14 cellular contexts compared by ENCODE assay signal in genomic region chr9:137478613-137479314, GRCh38. TPM values are rescaled to one million over a fixed set of nuclear protein-coding genes. Genes with fewer than 3 reads are reported as not detected.
DNase-seq lines count a peak whose midpoint lies in the region; ATAC-seq, FAIRE-seq and TF ChIP-seq lines count a peak whose summit lies in the region.
"Had no signal": no experiment of that assay in that cellular context is flagged by ENCODE, and none has a peak within 500 bp of the region (broad histone marks: within the 10 kb centered on the region; RNA-seq: fewer than 3 reads in every experiment).

No MANE protein-coding gene starts in this region.

- H3K27me3 ChIP-seq in SJCRH30: no peaks in the 10 kb centered on the region
- peaks cover 5 to 23% of the 10 kb centered on the region in 2 experiments; a peak in 2 of 5 replicates for H3K27me3 ChIP-seq in HepG2 (ENCODE audit: control insufficient read depth in 1 of 2, insufficient read depth in 2 of 2, low read length in 2 of 2)
- no peaks in the 10 kb centered on the region for H3K27me3 ChIP-seq in testis
- H3K27me3 ChIP-seq in PC-3 (ENCODE audit: low read length): no peaks in the 10 kb centered on the region
- peaks cover 13% of the 10 kb centered on the region for H3K27me3 ChIP-seq in MM.1S (replicated peaks; ENCODE audit: insufficient read depth, low read length)
- H3K27me3 ChIP-seq: gastroesophageal sphincter had no signal

- TF ChIP-seq EP300 in HepG2 (IDR thresholded peaks at IDR 0.05; ENCODE audit: low read depth in 2 of 2, low read length in 2 of 2) (no peak), HepG2 (CRISPR knock-in tag; IDR thresholded peaks at IDR 0.05; ENCODE audit: borderline replicate concordance) (no peak)

- H3F3A ChIP-seq in PC-3 (ENCODE audit: low read length, unreplicated experiment): no peaks in the 10 kb centered on the region
- H3F3A ChIP-seq in MM.1S (ENCODE audit: insufficient read depth, low read length): peaks cover 9% of the 10 kb centered on the region

- H3K79me2 ChIP-seq in HepG2 (ENCODE audit: insufficient read depth, low read length) (no peaks in the 10 kb centered on the region), PC-3 (ENCODE audit: low read length) (no peaks in the 10 kb centered on the region), MM.1S (ENCODE audit: low read length) (no peaks in the 10 kb centered on the region)

- CTCF ChIA-PET in HepG2 (lab: Yijun Ruan, JAX; ENCODE audit: low intra/inter-chr PET ratio, low total read pairs) (no interaction called here), PC-3 (lab: Charles Lee) (no interaction called here)

- 36% methylated on average over 11 of the region's 34 CpGs for whole genome bisulfite sequencing in HepG2 (ENCODE audit: low lambda C conversion rate)
- 67 to 73% methylated on average over 3 to 34 of the region's 34 CpGs for WGBS in testis, 2 donors

- no peak overlapping the region for H3K27ac ChIP-seq in SJCRH30
- H3K27ac ChIP-seq in HepG2 (ENCODE audit: extremely low read length, insufficient read depth, low read length): no peak overlapping the region
- peak overlapping the region in 1 of 2 donors; percentile 36 for H3K27ac ChIP-seq in testis
- no peak overlapping the region for H3K27ac ChIP-seq in PC-3 (ENCODE audit: low read length)
- H3K27ac ChIP-seq in MM.1S (ENCODE audit: low read length): no peak overlapping the region
- H3K27ac ChIP-seq: gastroesophageal sphincter, KMS-11 had no signal

- in situ Hi-C loops in HepG2 (cut with HindIII; ENCODE audit: extremely low pct_ligation_motif_present, low pct_unique_long_range_greater_than_20kb): no loop called here

- DNase-seq in Right ventricle myocardium superior (peak; percentile 39), left cardiac atrium (no peak), SJCRH30 (peak; percentile 79 to 81), HepG2 (ENCODE audit: low spot score) (no peak), testis (peak; percentile 38), PC-3 (no peak), MM.1S (no peak)
- DNase-seq: NCI-H226; stimulated activated CD4-positive, alpha-beta T cell treated with anti-CD3 and anti-CD28 coated beads, Interleukin-2, amount 100 ng/mL, for 48 hours; stimulated activated naive CD8-positive, alpha-beta T cell treated with anti-CD3 and anti-CD28 coated beads, Interleukin-15, Interleukin-2, amounts not matched to agents 100 U/mL and 50 U/mL, for 24 hours had no signal

- intact Hi-C loops in Right ventricle myocardium superior (cut with DNase I): no loop called here
- intact Hi-C loops in left cardiac atrium (cut with DNase I): no loop called here
- intact Hi-C loops in HepG2 (cut with micrococcal nuclease; ENCODE audit: unreplicated experiment): no loop called here
- intact Hi-C loops in testis (cut with DNase I; ENCODE audit: low total_unique reads): no loop called here
- intact Hi-C loops in PC-3 (cut with micrococcal nuclease): no loop called here

- TF ChIP-seq POLR2A in HepG2 (IDR thresholded peaks at IDR 0.05; ENCODE audit: insufficient read depth in 1 of 2, low read depth in 2 of 2, low read length in 2 of 2) (no peak), testis (IDR thresholded peaks at IDR 0.05) (no peak)

- TF ChIP-seq RAD21 in HepG2 (CRISPR knock-in tag; IDR thresholded peaks at IDR 0.05): no peak

- TF ChIP-seq CTCF in HepG2 (CRISPR knock-in tag; IDR thresholded peaks at IDR 0.05) (no peak), testis (IDR thresholded peaks at IDR 0.05) (no peak), PC-3 (conservative IDR thresholded peaks at IDR 0.05; ENCODE audit: low read depth, low read length) (no peak), MM.1S (IDR thresholded peaks at IDR 0.05; ENCODE audit: low read length) (no peak)

- H3K4me1 ChIP-seq in SJCRH30 (peaks cover 15% of the 10 kb centered on the region), HepG2 (ENCODE audit: insufficient read depth, low read length) (peaks cover 41% of the 10 kb centered on the region), testis (peaks cover 16% of the 10 kb centered on the region), PC-3 (ENCODE audit: insufficient read depth, low read length) (peaks cover 24% of the 10 kb centered on the region), MM.1S (ENCODE audit: low read length) (peaks cover 11% of the 10 kb centered on the region)

- no TSS peak for BruUV-seq in HepG2 (replicated peaks; lab: Mats Ljungman, UMichigan)
- BruUV-seq in PC-3 (replicated peaks; lab: Mats Ljungman, UMichigan): no TSS peak

- no peak for FAIRE-seq in HepG2 (lab: Jason Lieb, UNC)

- H3K9ac ChIP-seq in HepG2 (ENCODE audit: insufficient read depth, low read depth, low read length): no peak overlapping the region
- no peak overlapping the region for H3K9ac ChIP-seq in PC-3 (ENCODE audit: low read length)
- H3K9ac ChIP-seq in MM.1S (ENCODE audit: low read length): no peak overlapping the region
- H3K9ac ChIP-seq: KMS-11 had no signal

- H3K9me2 ChIP-seq in PC-3 (replicated peaks; ENCODE audit: low read length) (no peaks in the 10 kb centered on the region), MM.1S (replicated peaks; ENCODE audit: insufficient read depth, low read length) (no peaks in the 10 kb centered on the region)

- no peaks in the 10 kb centered on the region for H4K20me1 ChIP-seq in HepG2 (ENCODE audit: insufficient read depth, low read length)
- H4K20me1 ChIP-seq in PC-3 (ENCODE audit: low read length): no peaks in the 10 kb centered on the region
- H4K20me1 ChIP-seq in MM.1S (ENCODE audit: insufficient read depth, low read length): no peaks in the 10 kb centered on the region

- no peak overlapping the region for H2AFZ ChIP-seq in HepG2 (ENCODE audit: low read length)
- H2AFZ ChIP-seq in PC-3 (ENCODE audit: low read length): no peak overlapping the region
- no peak overlapping the region for H2AFZ ChIP-seq in MM.1S (ENCODE audit: low read length)

- H3K4me2 ChIP-seq in HepG2 (ENCODE audit: low read depth, low read length) (peak overlapping the region; percentile 51), PC-3 (ENCODE audit: low read length) (no peak overlapping the region), MM.1S (ENCODE audit: low read depth, low read length) (no peak overlapping the region)
- H3K4me2 ChIP-seq: KMS-11 had no signal

- no peaks in the 10 kb centered on the region for H3K36me3 ChIP-seq in SJCRH30
- no peaks in the 10 kb centered on the region for H3K36me3 ChIP-seq in HepG2 (replicated peaks in 1 of 2; ENCODE audit: control insufficient read depth in 1 of 2, insufficient read depth in 2 of 2, low read length in 2 of 2)
- no peaks in the 10 kb centered on the region for H3K36me3 ChIP-seq in testis (ENCODE audit: low read depth, missing control alignments)
- no peaks in the 10 kb centered on the region for H3K36me3 ChIP-seq in PC-3 (ENCODE audit: low read depth, low read length)
- no peaks in the 10 kb centered on the region for H3K36me3 ChIP-seq in MM.1S (replicated peaks; ENCODE audit: insufficient read depth, low read length)

- ATAC-seq in Right ventricle myocardium superior (ENCODE audit: poor library complexity) (no peak), left cardiac atrium (no peak), HepG2 (peak; percentile 37), PC-3 (no peak), GM21619 (IDR thresholded peaks at IDR 0.05; ENCODE audit: unreplicated experiment) (no peak)
- ATAC-seq: stimulated activated naive CD8-positive, alpha-beta T cell treated with anti-CD3 and anti-CD28 coated beads, Interleukin-15, Interleukin-2, amounts not matched to agents 100 U/mL and 50 U/mL, for 24 hours had no signal

- POLR2A ChIA-PET in HepG2 (lab: Yijun Ruan, JAX) (no interaction called here), PC-3 (lab: Charles Lee; ENCODE audit: unreplicated experiment) (no interaction called here)

- peak overlapping the region; percentile 32 for H3K4me3 ChIP-seq in SJCRH30
- H3K4me3 ChIP-seq in HepG2 (replicated peaks in 1 of 3; ENCODE audit: insufficient read depth in 1 of 3, low read depth in 2 of 3, low read length in 3 of 3): peak overlapping the region in 1 of 3 experiments; percentile 9; a peak in 1 of 6 replicates
- H3K4me3 ChIP-seq in testis: no peak overlapping the region
- no peak overlapping the region for H3K4me3 ChIP-seq in PC-3 (ENCODE audit: low read length)
- H3K4me3 ChIP-seq in MM.1S (ENCODE audit: low read length): no peak overlapping the region
- H3K4me3 ChIP-seq: gastroesophageal sphincter had no signal

- peaks cover 5% of the 10 kb centered on the region for H3K9me3 ChIP-seq in SJCRH30 (replicated peaks)
- peaks cover 14% of the 10 kb centered on the region for H3K9me3 ChIP-seq in HepG2 (ENCODE audit: low read length)
- no peaks in the 10 kb centered on the region for H3K9me3 ChIP-seq in testis
- no peaks in the 10 kb centered on the region for H3K9me3 ChIP-seq in PC-3 (ENCODE audit: low read length)
- no peaks in the 10 kb centered on the region for H3K9me3 ChIP-seq in MM.1S (replicated peaks; ENCODE audit: insufficient read depth, low read length)

RNA-seq across cellular contexts. Expression of gene NSMF, which starts 19.6 kb away (rescaled TPM):
- total RNA-seq in Right ventricle myocardium superior (10.0 TPM), left cardiac atrium (10 to 100 TPM; 20.5 to 25.1 TPM), HepG2 (2016; rRNA removed; fragmentation: Illumina TruSeq; extraction: Trizol) (38.3 and 44.3 TPM in 2 replicates), testis (100 to 1,000 TPM in 1 of 2 donors, 10 to 100 TPM in 1; 81.7 to 105 TPM), PC-3 (2014; rRNA removed) (29.5 and 30.8 TPM in 2 replicates)
- total RNA-seq in SJCRH30 (2014; rRNA removed; shearing (Covaris generic)): 35.4 and 40.3 TPM in 2 replicates
- 35.6 and 45.0 TPM in 2 replicates for total RNA-seq in HepG2 (2016; cell fraction: cytosol; rRNA removed; fragmentation: Illumina TruSeq; extraction: Trizol; ENCODE audit: low read depth)
- total RNA-seq in HepG2 (2016; cell fraction: insoluble cytoplasmic fraction; rRNA removed; fragmentation: Illumina TruSeq; extraction: Trizol): 31.9 and 43.2 TPM in 2 replicates
- total RNA-seq in HepG2 (2016; cell fraction: membrane; rRNA removed; fragmentation: Illumina TruSeq; extraction: Trizol): 88.7 and 95.2 TPM in 2 replicates
- total RNA-seq in HepG2 (2016; cell fraction: nucleus; rRNA removed; fragmentation: Illumina TruSeq; extraction: Trizol): 47.8 and 56.5 TPM in 2 replicates
- polyA plus RNA-seq in HepG2 (2011; rRNA removed) (183 and 271 TPM in 2 replicates), testis (ENCODE audit: insufficient read depth, low read depth, low replicate concordance) (42.5 TPM)
- polyA plus RNA-seq in HepG2 (2011; cell fraction: cytosol; rRNA removed): 147 and 184 TPM in 2 replicates
- 1,153 and 1,227 TPM in 2 replicates for polyA plus RNA-seq in HepG2 (2011; cell fraction: nucleus; rRNA removed)
- 143 and 184 TPM in 2 replicates for polyA plus RNA-seq in HepG2 (2012)
- polyA plus RNA-seq in HepG2 (2016; cell fraction: cytosol; fragmentation: Illumina TruSeq; extraction: Trizol; ENCODE audit: low read depth): 80.1 and 97.0 TPM in 2 replicates
- polyA plus RNA-seq in HepG2 (2016; cell fraction: insoluble cytoplasmic fraction; fragmentation: Illumina TruSeq; extraction: Trizol; ENCODE audit: low read depth): 62.3 and 80.0 TPM in 2 replicates
- 159 and 160 TPM in 2 replicates for polyA plus RNA-seq in HepG2 (2016; cell fraction: membrane; fragmentation: Illumina TruSeq; extraction: Trizol; ENCODE audit: low read depth)
- polyA plus RNA-seq in HepG2 (2016; cell fraction: nucleus; fragmentation: Illumina TruSeq; extraction: Trizol; ENCODE audit: insufficient read depth, low read depth): 179 and 193 TPM in 2 replicates
- 64.9 and 155 TPM in 2 replicates for polyA minus RNA-seq in HepG2 (2011; rRNA and poly(A)+ RNA removed; ENCODE audit: low replicate concordance)
- polyA minus RNA-seq in HepG2 (2011; cell fraction: cytosol; rRNA and poly(A)+ RNA removed): 76.5 and 105 TPM in 2 replicates
- polyA minus RNA-seq in HepG2 (2011; cell fraction: nucleus; rRNA and poly(A)+ RNA removed): 147 and 159 TPM in 2 replicates

RNA-seq across cellular contexts. Expression of gene ENTPD8, which starts 37.6 kb away (rescaled TPM):
- not detected for total RNA-seq in Right ventricle myocardium superior
- not detected for total RNA-seq in left cardiac atrium
- not detected in 2 replicates for total RNA-seq in SJCRH30 (2014; rRNA removed; shearing (Covaris generic))
- total RNA-seq in HepG2 (2016; rRNA removed; fragmentation: Illumina TruSeq; extraction: Trizol): 0.21 and 0.44 TPM in 2 replicates
- 0.09 and 0.20 TPM in 2 replicates for total RNA-seq in HepG2 (2016; cell fraction: cytosol; rRNA removed; fragmentation: Illumina TruSeq; extraction: Trizol; ENCODE audit: low read depth)
- total RNA-seq in HepG2 (2016; cell fraction: insoluble cytoplasmic fraction; rRNA removed; fragmentation: Illumina TruSeq; extraction: Trizol): 0.33 and 0.43 TPM in 2 replicates
- 0.21 and 0.37 TPM in 2 replicates for total RNA-seq in HepG2 (2016; cell fraction: membrane; rRNA removed; fragmentation: Illumina TruSeq; extraction: Trizol)
- total RNA-seq in HepG2 (2016; cell fraction: nucleus; rRNA removed; fragmentation: Illumina TruSeq; extraction: Trizol): 0.28 and 0.34 TPM in 2 replicates
- polyA plus RNA-seq in HepG2 (2011; rRNA removed): 0.26 and 0.38 TPM in 2 replicates
- 0.21 and 0.30 TPM in 2 replicates for polyA plus RNA-seq in HepG2 (2011; cell fraction: cytosol; rRNA removed)
- polyA plus RNA-seq in HepG2 (2011; cell fraction: nucleus; rRNA removed): 3.0 and 3.2 TPM in 2 replicates
- 0.35 and 0.44 TPM in 2 replicates for polyA plus RNA-seq in HepG2 (2012)
- 0.05 and 0.14 TPM in 2 replicates for polyA plus RNA-seq in HepG2 (2016; cell fraction: cytosol; fragmentation: Illumina TruSeq; extraction: Trizol; ENCODE audit: low read depth)
- polyA plus RNA-seq in HepG2 (2016; cell fraction: insoluble cytoplasmic fraction; fragmentation: Illumina TruSeq; extraction: Trizol; ENCODE audit: low read depth): 0.25 TPM in 1 of 2 replicates, not detected in the other
- 0.08 and 0.15 TPM in 2 replicates for polyA plus RNA-seq in HepG2 (2016; cell fraction: membrane; fragmentation: Illumina TruSeq; extraction: Trizol; ENCODE audit: low read depth)
- 0.79 and 0.97 TPM in 2 replicates for polyA plus RNA-seq in HepG2 (2016; cell fraction: nucleus; fragmentation: Illumina TruSeq; extraction: Trizol; ENCODE audit: insufficient read depth, low read depth)
- polyA minus RNA-seq in HepG2 (2011; rRNA and poly(A)+ RNA removed; ENCODE audit: low replicate concordance): 0.26 TPM in 1 of 2 replicates, not detected in the other
- polyA minus RNA-seq in HepG2 (2011; cell fraction: cytosol; rRNA and poly(A)+ RNA removed): not detected in 2 replicates
- polyA minus RNA-seq in HepG2 (2011; cell fraction: nucleus; rRNA and poly(A)+ RNA removed): 0.26 and 0.37 TPM in 2 replicates
- total RNA-seq in testis: 1 to 10 TPM; 2.0 to 2.2 TPM
- polyA plus RNA-seq in testis (ENCODE audit: insufficient read depth, low read depth, low replicate concordance): 0.37 TPM
- 0.17 TPM in 1 of 2 replicates, not detected in the other for total RNA-seq in PC-3 (2014; rRNA removed)
- total RNA-seq: RPMI7951 had no signal

RNA-seq across cellular contexts. Expression of gene NOXA1, which starts 55.6 kb away (rescaled TPM):
- 1.7 TPM for total RNA-seq in Right ventricle myocardium superior
- total RNA-seq in left cardiac atrium: 1 to 10 TPM; 2.5 to 5.3 TPM
- total RNA-seq in SJCRH30 (2014; rRNA removed; shearing (Covaris generic)): not detected in 2 replicates
- total RNA-seq in HepG2 (2016; rRNA removed; fragmentation: Illumina TruSeq; extraction: Trizol): 0.63 and 1.2 TPM in 2 replicates
- total RNA-seq in HepG2 (2016; cell fraction: cytosol; rRNA removed; fragmentation: Illumina TruSeq; extraction: Trizol; ENCODE audit: low read depth): 0.81 and 1.1 TPM in 2 replicates
- total RNA-seq in HepG2 (2016; cell fraction: insoluble cytoplasmic fraction; rRNA removed; fragmentation: Illumina TruSeq; extraction: Trizol): 0.82 and 1.9 TPM in 2 replicates
- 0.46 and 1.00 TPM in 2 replicates for total RNA-seq in HepG2 (2016; cell fraction: membrane; rRNA removed; fragmentation: Illumina TruSeq; extraction: Trizol)
- 1.6 and 2.0 TPM in 2 replicates for total RNA-seq in HepG2 (2016; cell fraction: nucleus; rRNA removed; fragmentation: Illumina TruSeq; extraction: Trizol)
- 0.78 and 2.1 TPM in 2 replicates for polyA plus RNA-seq in HepG2 (2011; rRNA removed)
- polyA plus RNA-seq in HepG2 (2011; cell fraction: cytosol; rRNA removed): 0.53 and 1.0 TPM in 2 replicates
- 17.1 and 17.5 TPM in 2 replicates for polyA plus RNA-seq in HepG2 (2011; cell fraction: nucleus; rRNA removed)
- 0.76 and 1.0 TPM in 2 replicates for polyA plus RNA-seq in HepG2 (2012)
- polyA plus RNA-seq in HepG2 (2016; cell fraction: cytosol; fragmentation: Illumina TruSeq; extraction: Trizol; ENCODE audit: low read depth): 0.60 and 0.67 TPM in 2 replicates
- polyA plus RNA-seq in HepG2 (2016; cell fraction: insoluble cytoplasmic fraction; fragmentation: Illumina TruSeq; extraction: Trizol; ENCODE audit: low read depth): 0.39 and 0.46 TPM in 2 replicates
- 0.44 and 0.56 TPM in 2 replicates for polyA plus RNA-seq in HepG2 (2016; cell fraction: membrane; fragmentation: Illumina TruSeq; extraction: Trizol; ENCODE audit: low read depth)
- polyA plus RNA-seq in HepG2 (2016; cell fraction: nucleus; fragmentation: Illumina TruSeq; extraction: Trizol; ENCODE audit: insufficient read depth, low read depth): 3.7 and 3.8 TPM in 2 replicates
- polyA minus RNA-seq in HepG2 (2011; rRNA and poly(A)+ RNA removed; ENCODE audit: low replicate concordance): 0.44 and 0.61 TPM in 2 replicates
- 0.44 TPM in 1 of 2 replicates, not detected in the other for polyA minus RNA-seq in HepG2 (2011; cell fraction: cytosol; rRNA and poly(A)+ RNA removed)
- polyA minus RNA-seq in HepG2 (2011; cell fraction: nucleus; rRNA and poly(A)+ RNA removed): 1.8 and 3.4 TPM in 2 replicates
- 1 to 10 TPM; 4.6 to 8.0 TPM for total RNA-seq in testis
- polyA plus RNA-seq in testis (ENCODE audit: insufficient read depth, low read depth, low replicate concordance): 2.5 TPM
- 0.51 and 1.6 TPM in 2 replicates for total RNA-seq in PC-3 (2014; rRNA removed)
- total RNA-seq: RPMI7951 had no signal

RNA-seq across cellular contexts. Expression of gene EXD3, which starts 55.8 kb away (rescaled TPM):
- total RNA-seq in Right ventricle myocardium superior (6.9 TPM), left cardiac atrium (10 to 100 TPM in 1 of 2 donors, 1 to 10 TPM in 1; 8.0 to 11.7 TPM), HepG2 (2016; rRNA removed; fragmentation: Illumina TruSeq; extraction: Trizol) (1.3 and 2.7 TPM in 2 replicates), testis (10 to 100 TPM; 15.5 to 24.5 TPM), PC-3 (2014; rRNA removed) (1.9 and 3.1 TPM in 2 replicates)
- 1.8 and 1.9 TPM in 2 replicates for total RNA-seq in SJCRH30 (2014; rRNA removed; shearing (Covaris generic))
- total RNA-seq in HepG2 (2016; cell fraction: cytosol; rRNA removed; fragmentation: Illumina TruSeq; extraction: Trizol; ENCODE audit: low read depth): 1.1 and 1.7 TPM in 2 replicates
- total RNA-seq in HepG2 (2016; cell fraction: insoluble cytoplasmic fraction; rRNA removed; fragmentation: Illumina TruSeq; extraction: Trizol): 1.3 and 3.1 TPM in 2 replicates
- total RNA-seq in HepG2 (2016; cell fraction: membrane; rRNA removed; fragmentation: Illumina TruSeq; extraction: Trizol): 1.6 and 2.4 TPM in 2 replicates
- 3.0 and 3.1 TPM in 2 replicates for total RNA-seq in HepG2 (2016; cell fraction: nucleus; rRNA removed; fragmentation: Illumina TruSeq; extraction: Trizol)
- polyA plus RNA-seq in HepG2 (2011; rRNA removed) (4.8 and 9.1 TPM in 2 replicates), testis (ENCODE audit: insufficient read depth, low read depth, low replicate concordance) (8.9 TPM)
- 1.6 and 3.2 TPM in 2 replicates for polyA plus RNA-seq in HepG2 (2011; cell fraction: cytosol; rRNA removed)
- polyA plus RNA-seq in HepG2 (2011; cell fraction: nucleus; rRNA removed): 82.5 and 82.6 TPM in 2 replicates
- polyA plus RNA-seq in HepG2 (2012): 4.7 and 9.6 TPM in 2 replicates
- polyA plus RNA-seq in HepG2 (2016; cell fraction: cytosol; fragmentation: Illumina TruSeq; extraction: Trizol; ENCODE audit: low read depth): 3.8 and 4.6 TPM in 2 replicates
- 2.3 and 2.8 TPM in 2 replicates for polyA plus RNA-seq in HepG2 (2016; cell fraction: insoluble cytoplasmic fraction; fragmentation: Illumina TruSeq; extraction: Trizol; ENCODE audit: low read depth)
- 5.3 and 6.7 TPM in 2 replicates for polyA plus RNA-seq in HepG2 (2016; cell fraction: membrane; fragmentation: Illumina TruSeq; extraction: Trizol; ENCODE audit: low read depth)
- 8.9 and 9.7 TPM in 2 replicates for polyA plus RNA-seq in HepG2 (2016; cell fraction: nucleus; fragmentation: Illumina TruSeq; extraction: Trizol; ENCODE audit: insufficient read depth, low read depth)
- polyA minus RNA-seq in HepG2 (2011; rRNA and poly(A)+ RNA removed; ENCODE audit: low replicate concordance): 3.4 and 4.2 TPM in 2 replicates
- polyA minus RNA-seq in HepG2 (2011; cell fraction: cytosol; rRNA and poly(A)+ RNA removed): 0.62 and 2.6 TPM in 2 replicates
- polyA minus RNA-seq in HepG2 (2011; cell fraction: nucleus; rRNA and poly(A)+ RNA removed): 6.6 and 9.0 TPM in 2 replicates

Comparison
In these comparisons a context has a peak if more than half of its experiments do, and no peak if none do; other contexts are left out.
1. DNase-seq: peak in Right ventricle myocardium superior (single experiment), SJCRH30 (2 of 2) and testis (single experiment); none in left cardiac atrium (single experiment), HepG2 (single experiment), PC-3 (single experiment) and MM.1S (single experiment).